Comparison of ENCODE assay signal across 1 cellular context in the genomic region with DNA sequence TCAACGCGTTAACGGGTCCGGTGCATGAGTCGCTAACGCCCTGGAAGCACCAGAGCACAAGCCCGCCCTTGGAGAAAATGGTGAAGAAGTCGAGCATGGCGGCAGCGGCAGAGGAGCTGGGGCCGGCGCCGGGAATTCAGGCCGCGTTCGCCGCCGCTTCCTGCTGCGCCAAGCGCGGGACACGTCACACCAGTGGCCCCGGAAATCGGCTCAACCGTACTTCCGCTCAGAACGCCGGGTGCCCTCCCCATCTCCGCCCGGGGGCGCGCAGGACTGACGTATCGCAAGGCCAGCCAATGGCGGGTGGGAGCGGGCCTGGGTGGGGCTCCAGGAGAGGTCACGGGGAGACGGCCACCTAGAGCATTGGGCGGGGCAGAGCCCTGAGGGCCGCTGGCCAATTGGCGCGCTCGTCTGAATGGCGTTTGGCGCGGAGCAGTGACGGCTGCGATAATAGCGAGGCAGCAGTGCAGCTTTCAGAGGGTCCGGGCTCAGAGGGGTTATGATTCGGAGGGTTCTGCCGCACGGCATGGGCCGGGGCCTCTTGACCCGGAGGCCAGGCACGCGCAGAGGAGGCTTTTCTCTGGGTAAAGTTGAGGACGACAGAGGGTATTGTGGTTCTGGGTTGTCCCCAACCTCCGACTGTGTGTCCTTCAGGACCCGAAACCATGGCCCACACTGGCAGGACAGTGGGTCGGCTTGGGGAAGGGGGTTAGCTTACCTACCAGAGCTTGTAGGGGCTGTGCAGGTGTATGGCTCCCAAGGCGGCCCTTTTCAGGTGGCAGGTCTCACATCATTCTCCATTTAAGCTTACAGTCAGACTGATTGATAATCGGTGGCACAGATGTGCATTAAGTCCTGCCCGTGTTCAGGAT.
A peak's percentile ranks its signal among the peaks of the same experiment; 100 is the strongest.
TF ChIP-seq lines count a peak whose summit lies in the region.

FOXRED1 (plus strand) TSS at position 447 of the 872 bp plus-strand sequence; CDS start at position 500, 53 bp downstream.
A gene with protein sequence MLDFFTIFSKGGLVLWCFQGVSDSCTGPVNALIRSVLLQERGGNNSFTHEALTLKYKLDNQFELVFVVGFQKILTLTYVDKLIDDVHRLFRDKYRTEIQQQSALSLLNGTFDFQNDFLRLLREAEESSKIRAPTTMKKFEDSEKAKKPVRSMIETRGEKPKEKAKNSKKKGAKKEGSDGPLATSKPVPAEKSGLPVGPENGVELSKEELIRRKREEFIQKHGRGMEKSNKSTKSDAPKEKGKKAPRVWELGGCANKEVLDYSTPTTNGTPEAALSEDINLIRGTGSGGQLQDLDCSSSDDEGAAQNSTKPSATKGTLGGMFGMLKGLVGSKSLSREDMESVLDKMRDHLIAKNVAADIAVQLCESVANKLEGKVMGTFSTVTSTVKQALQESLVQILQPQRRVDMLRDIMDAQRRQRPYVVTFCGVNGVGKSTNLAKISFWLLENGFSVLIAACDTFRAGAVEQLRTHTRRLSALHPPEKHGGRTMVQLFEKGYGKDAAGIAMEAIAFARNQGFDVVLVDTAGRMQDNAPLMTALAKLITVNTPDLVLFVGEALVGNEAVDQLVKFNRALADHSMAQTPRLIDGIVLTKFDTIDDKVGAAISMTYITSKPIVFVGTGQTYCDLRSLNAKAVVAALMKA (minus strand): TSS at position 188 of the 872 bp plus-strand sequence. CDS start 91 bp downstream, at position 97.

TF ChIP-seq in H1, 55 proteins besides CTCF, POLR2A, EP300 and RAD21 (continued from another document):
- peak; percentile 6 for TF ChIP-seq NANOG (IDR thresholded peaks at IDR 0.05; ENCODE audit: insufficient read depth, low read depth, low read length, poor library complexity, severe bottlenecking)
- TF ChIP-seq KDM4A (IDR thresholded peaks at IDR 0.05; ENCODE audit: low read depth, low read length, severe bottlenecking): peak; percentile 95
- peak; percentile 93 for TF ChIP-seq GABPA (IDR thresholded peaks at IDR 0.05; ENCODE audit: borderline replicate concordance, insufficient read depth, low read length)
- TF ChIP-seq EGR1 (IDR thresholded peaks at IDR 0.05; ENCODE audit: borderline replicate concordance, low read depth, low read length): peak; percentile 62
- TF ChIP-seq CEBPB (IDR thresholded peaks at IDR 0.05; ENCODE audit: low read depth, low read length): no peak
- TF ChIP-seq, protein P1, sequence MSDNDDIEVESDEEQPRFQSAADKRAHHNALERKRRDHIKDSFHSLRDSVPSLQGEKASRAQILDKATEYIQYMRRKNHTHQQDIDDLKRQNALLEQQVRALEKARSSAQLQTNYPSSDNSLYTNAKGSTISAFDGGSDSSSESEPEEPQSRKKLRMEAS (IDR thresholded peaks at IDR 0.05): peak; percentile 27; the same call in 1 of the 2 replicates
TF ChIP-seq in H1: peak in this region for 23.
